29 cellular contexts compared by ENCODE assay signal in the genomic region with DNA sequence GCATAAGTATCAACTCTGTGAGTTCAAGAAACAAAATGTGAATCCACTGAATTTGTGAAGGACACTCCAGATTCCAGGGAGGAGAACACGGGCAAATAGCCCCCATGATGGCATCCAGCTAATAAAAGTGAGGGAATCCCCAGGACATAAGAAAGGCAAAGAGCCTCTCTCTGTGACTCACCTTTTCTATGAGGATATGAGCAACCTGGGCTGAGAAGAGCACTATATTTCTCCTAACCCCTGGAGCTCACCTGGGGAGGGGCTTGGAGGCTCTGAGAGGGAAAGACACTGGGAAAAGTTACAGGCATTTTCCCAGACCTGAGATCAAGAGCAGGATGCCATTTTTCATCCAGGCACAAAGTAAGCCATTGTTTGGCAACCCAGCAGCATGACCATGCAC.
"Had no signal": no experiment of that assay in that cellular context is flagged by ENCODE, and none has a peak within 500 bp of the region (broad histone marks: within the 10 kb centered on the region; RNA-seq: fewer than 3 reads in every experiment).

No MANE protein-coding gene starts in this region.

- H3K36me3 Mint-ChIP-seq: activated naive CD4-positive, alpha-beta T cell treated with anti-CD3 and anti-CD28 coated beads, Interleukin-2, amount 50 U/mL, for 24 hours; activated naive CD8-positive, alpha-beta T cell treated with anti-CD3 and anti-CD28 coated beads, Interleukin-2, amount 10 ng/mL, durations not matched to agents 7 days and 5 days had no signal

- H3K27ac Mint-ChIP-seq: activated CD4-positive, alpha-beta T cell treated with anti-CD3 and anti-CD28 coated beads, Interleukin-2, amount 10 ng/mL, durations not matched to agents 24 days and 14 days; activated CD8-positive, alpha-beta T cell treated with anti-CD3 and anti-CD28 coated beads for 36 hours; activated naive CD4-positive, alpha-beta T cell treated with anti-CD3 and anti-CD28 coated beads, Interleukin-2, amount 50 U/mL, for 24 hours; activated naive CD8-positive, alpha-beta T cell treated with anti-CD3 and anti-CD28 coated beads, Interleukin-2, amount 10 ng/mL, durations not matched to agents 7 days and 5 days; activated T-cell treated with anti-CD3 and anti-CD28 coated beads, Interleukin-2, amount 50 U/mL, for 24 hours; activated T-helper 2 cell treated with anti-CD3 and anti-CD28 coated beads, Interferon-gamma antibody, Interleukin-2, Interleukin-4, amounts not matched to agents 10 μg/mL and 5 μg/mL and 100 μg/mL, durations not matched to agents 14 hours and 24 hours and 36 hours had no signal

- DNase-seq: activated CD4-positive, alpha-beta T cell treated with anti-CD3 and anti-CD28 coated beads, Interleukin-2, amount 10 ng/mL, durations not matched to agents 24 days and 14 days; activated CD4-positive, alpha-beta T cell treated with anti-CD3 and anti-CD28 coated beads, Interleukin-2, amount 50 U/mL, for 4 hours; activated CD8-positive, alpha-beta T cell treated with anti-CD3 and anti-CD28 coated beads for 36 hours; activated gamma-delta T cell; activated naive CD4-positive, alpha-beta T cell treated with Interleukin-2 at 50 U/mL for 16 hours; activated naive CD8-positive, alpha-beta T cell treated with anti-CD3 and anti-CD28 coated beads, Interleukin-2, amount 10 ng/mL, durations not matched to agents 7 days and 5 days; activated T-cell treated with anti-CD3 and anti-CD28 coated beads, Interleukin-2, amount 50 U/mL, for 24 hours; amygdala; caudate nucleus; cerebellar nuclear complex; Karpas-422; MG63; NCI-H1048; NCI-H1105 treated with DMSO at 0.1 percent for 48 hours; NCI-H1436; NCI-H1694; NCI-H1930; NCI-H2081 treated with DMSO at 0.1 percent for 48 hours; NCI-H226; NCI-H524 treated with DMSO at 0.1 percent for 48 hours; Peyer's patch; RPMI8226; SIG-M5; SW 1271; T-helper 1 cell; T1000 had no signal

- H3K27me3 Mint-ChIP-seq: activated CD4-positive, alpha-beta T cell treated with anti-CD3 and anti-CD28 coated beads, Interleukin-2, amount 10 ng/mL, durations not matched to agents 24 days and 14 days; activated CD8-positive, alpha-beta T cell treated with anti-CD3 and anti-CD28 coated beads for 36 hours; activated naive CD4-positive, alpha-beta T cell treated with anti-CD3 and anti-CD28 coated beads, Interleukin-2, amount 50 U/mL, for 24 hours; activated naive CD8-positive, alpha-beta T cell treated with anti-CD3 and anti-CD28 coated beads, Interleukin-2, amount 10 ng/mL, durations not matched to agents 7 days and 5 days; activated T-cell treated with anti-CD3 and anti-CD28 coated beads, Interleukin-2, amount 50 U/mL, for 24 hours had no signal

- ATAC-seq: activated CD8-positive, alpha-beta T cell treated with anti-CD3 and anti-CD28 coated beads for 36 hours; Right ventricle myocardium inferior had no signal

- H3K9me3 Mint-ChIP-seq: activated naive CD4-positive, alpha-beta T cell treated with anti-CD3 and anti-CD28 coated beads, Interleukin-2, amount 50 U/mL, for 24 hours had no signal

- H3K4me1 Mint-ChIP-seq: activated CD4-positive, alpha-beta T cell treated with anti-CD3 and anti-CD28 coated beads, Interleukin-2, amount 10 ng/mL, durations not matched to agents 24 days and 14 days; activated naive CD4-positive, alpha-beta T cell treated with anti-CD3 and anti-CD28 coated beads, Interleukin-2, amount 50 U/mL, for 24 hours; activated naive CD8-positive, alpha-beta T cell treated with anti-CD3 and anti-CD28 coated beads, Interleukin-2, amount 10 ng/mL, durations not matched to agents 7 days and 5 days had no signal

- H3K4me3 Mint-ChIP-seq: activated CD4-positive, alpha-beta T cell treated with anti-CD3 and anti-CD28 coated beads, Interleukin-2, amount 10 ng/mL, durations not matched to agents 24 days and 14 days; activated CD8-positive, alpha-beta T cell treated with anti-CD3 and anti-CD28 coated beads for 36 hours; activated naive CD4-positive, alpha-beta T cell treated with anti-CD3 and anti-CD28 coated beads, Interleukin-2, amount 50 U/mL, for 24 hours; activated naive CD8-positive, alpha-beta T cell treated with anti-CD3 and anti-CD28 coated beads, Interleukin-2, amount 10 ng/mL, durations not matched to agents 7 days and 5 days; activated T-cell treated with anti-CD3 and anti-CD28 coated beads, Interleukin-2, amount 50 U/mL, for 24 hours had no signal
